In genomic region chr6:144657691-144658090, GRCh38 we compare ENCODE assay signal across 19 cellular contexts.
DNase-seq lines count a peak whose midpoint lies in the region; ATAC-seq, FAIRE-seq and TF ChIP-seq lines count a peak whose summit lies in the region.
"Had no signal": no experiment of that assay in that cellular context is flagged by ENCODE, and none has a peak within 500 bp of the region (broad histone marks: within the 10 kb centered on the region; RNA-seq: fewer than 3 reads in every experiment).

No MANE protein-coding gene starts in this region.

- no peak overlapping the region for H3K4me3 ChIP-seq in keratinocyte (ENCODE audit: control insufficient read depth in 2 of 3, extremely low read depth in 1 of 3, insufficient read depth in 2 of 3, low read depth in 1 of 3, low read length in 3 of 3)
- H3K4me3 ChIP-seq: ovary had no signal

- H3K9me3 ChIP-seq in T-helper 17 cell (ENCODE audit: control insufficient read depth, low read length, poor library complexity, severe bottlenecking) (no peaks in the 10 kb centered on the region), keratinocyte (ENCODE audit: control insufficient read depth, low read depth, low read length) (no peaks in the 10 kb centered on the region)
- H3K9me3 ChIP-seq: ovary, SK-N-SH had no signal

- no peaks in the 10 kb centered on the region for H3K79me2 ChIP-seq in keratinocyte (ENCODE audit: control insufficient read depth, insufficient read depth, low read length)

- H3K27me3 ChIP-seq in keratinocyte (ENCODE audit: control insufficient read depth, extremely low read depth, insufficient read depth, low read length): no peaks in the 10 kb centered on the region
- H3K27me3 ChIP-seq: ovary had no signal

- no peak overlapping the region for H3K27ac ChIP-seq in keratinocyte (ENCODE audit: control insufficient read depth, insufficient read depth, low read length)
- H3K27ac ChIP-seq: ovary had no signal

- no peak overlapping the region for H3K9ac ChIP-seq in keratinocyte (ENCODE audit: control insufficient read depth, extremely low read depth, insufficient read depth, low read length)
- H3K9ac ChIP-seq: SK-N-SH had no signal

- no peak overlapping the region for H2AFZ ChIP-seq in keratinocyte (ENCODE audit: control insufficient read depth, low read length)

- no peaks in the 10 kb centered on the region for H4K20me1 ChIP-seq in keratinocyte (ENCODE audit: control insufficient read depth, extremely low read depth, insufficient read depth, low read length)

- dilution Hi-C loops in keratinocyte (cut with MboI; ENCODE audit: extremely low pct_ligation_motif_present, low sequenced_read_pairs): no loop called here

- peak; percentile 57 for FAIRE-seq in keratinocyte (lab: Jason Lieb, UNC)
- FAIRE-seq: frontal cortex, GM18507 had no signal

- H3K27ac Mint-ChIP-seq in T-helper 17 cell: peak overlapping the region; percentile 99

- H3K4me3 Mint-ChIP-seq in T-helper 17 cell: no peak overlapping the region

- H3K4me1 ChIP-seq in keratinocyte (ENCODE audit: control insufficient read depth, extremely low read depth, insufficient read depth, low read length): peaks cover 28% of the 10 kb centered on the region

- H3K4me1 Mint-ChIP-seq in T-helper 17 cell: peaks cover 49% of the 10 kb centered on the region

- H3K36me3 ChIP-seq in keratinocyte (ENCODE audit: control insufficient read depth in 2 of 2, extremely low read depth in 1 of 2, insufficient read depth in 2 of 2, low read length in 2 of 2): no peaks in the 10 kb centered on the region
- H3K36me3 ChIP-seq: ovary had no signal

- H3K36me3 Mint-ChIP-seq in T-helper 17 cell (ENCODE audit: low read depth): no peaks in the 10 kb centered on the region

- no peak for ATAC-seq in T-helper 17 cell
- ATAC-seq: left ventricle myocardium superior had no signal

- DNase-seq in Daoy (ENCODE audit: low read depth) (peak; percentile 51), NCI-H1048 (lab: John Stamatoyannopoulos, UW) (peak; percentile 80), T-helper 17 cell (no peak), keratinocyte (ENCODE audit: low read depth, low spot score) (no peak), NCI-H82 treated with DMSO at 0.1 percent for 48 hours (lab: John Stamatoyannopoulos, UW; ENCODE audit: unreplicated experiment) (no peak), DMS53 (lab: John Stamatoyannopoulos, UW) (no peak), OCI-M2 (lab: John Stamatoyannopoulos, UW; ENCODE audit: unreplicated experiment) (no peak), HT-29 (ENCODE audit: low spot score) (no peak)
- DNase-seq: activated CD4-positive, alpha-beta T cell treated with anti-CD3 and anti-CD28 coated beads for 1 hour; activated naive CD4-positive, alpha-beta T cell treated with Interleukin-2 at 50 U/mL for 16 hours; dermis blood vessel endothelial cell; left ventricle myocardium superior; NCI-H2029 treated with DMSO at 0.1 percent for 48 hours; ovary; SK-N-SH; stimulated activated CD4-positive, alpha-beta T cell treated with anti-CD3 and anti-CD28 coated beads, Interleukin-1b, Interleukin-23, amount 100 ng/mL, for 48 hours; stimulated activated naive CD4-positive, alpha-beta T cell treated with Interleukin-2 at 50 U/mL for 16 hours had no signal

- no peaks in the 10 kb centered on the region for H3K27me3 Mint-ChIP-seq in T-helper 17 cell

- peak overlapping the region; percentile 46 for H3K4me2 ChIP-seq in keratinocyte (ENCODE audit: control insufficient read depth, extremely low read depth, insufficient read depth, low read depth, low read length)
- H3K4me2 ChIP-seq: SK-N-SH had no signal

- TF ChIP-seq CTCF in keratinocyte (optimal IDR thresholded peaks at IDR 0.05 in 1 of 3, IDR thresholded peaks at IDR 0.05 in 1 of 3, conservative IDR thresholded peaks at IDR 0.05 in 1 of 3; ENCODE audit: extremely low read depth in 1 of 3, insufficient read depth in 2 of 3, low read length in 3 of 3): no peak

- no peaks in the 10 kb centered on the region for H3K9me1 ChIP-seq in keratinocyte (ENCODE audit: control insufficient read depth, extremely low read depth, insufficient read depth, low read length)

Comparison
In these comparisons a context has a peak if more than half of its experiments do, and no peak if none do; other contexts are left out.
1. DNase-seq: peak in Daoy (single experiment) and NCI-H1048 (single experiment); none in T-helper 17 cell (0 of 3), keratinocyte (single experiment), NCI-H82 treated with DMSO at 0.1 percent for 48 hours (single experiment), DMS53 (single experiment), OCI-M2 (single experiment) and HT-29 (single experiment).